Comparison of ENCODE assay signal across 21 cellular contexts in genomic region chr5:6003040-6003825, GRCh38.
"Had no signal": no experiment of that assay in that cellular context is flagged by ENCODE, and none has a peak within 500 bp of the region (broad histone marks: within the 10 kb centered on the region; RNA-seq: fewer than 3 reads in every experiment).

No MANE protein-coding gene starts in this region.

- H3K27ac ChIP-seq: cardiac muscle cell, foreskin keratinocyte, prostate gland, testis had no signal

- DNase-seq: activated B cell treated with CpG ODN at 0.5 μM for 24 hours; activated CD4-positive, alpha-beta memory T cell treated with anti-CD3 and anti-CD28 coated beads for 36 hours; activated CD4-positive, alpha-beta T cell treated with anti-CD3 and anti-CD28 coated beads for 4 hours; activated effector memory CD4-positive, alpha-beta T cell treated with anti-CD3 and anti-CD28 coated beads, Interleukin-2, amount 50 U/mL, for 16 hours; activated naive CD4-positive, alpha-beta T cell treated with anti-CD3 and anti-CD28 coated beads, Interleukin-2, amount 10 ng/mL, durations not matched to agents 7 days and 5 days; amygdala; cortex of kidney; endodermal cell; hippocampal formation; midbrain; natural killer cell; stimulated activated CD4-positive, alpha-beta T cell treated with anti-CD3 and anti-CD28 coated beads, Interleukin-2, amount 100 ng/mL, for 48 hours; stimulated activated CD8-positive, alpha-beta memory T cell treated with anti-CD3 and anti-CD28 coated beads, Interleukin-4, amount 100 ng/mL, for 48 hours; stimulated activated naive B cell treated with anti-CD40 and anti-IgM and Interleukin-4, amounts not matched to agents 10 μg/mL and 1 μg/mL and 100 μg/mL, for 72 hours; T-helper 1 cell; T1000; testis had no signal

- H3K9me3 ChIP-seq: prostate gland, testis had no signal

- H3K4me1 ChIP-seq: foreskin keratinocyte, prostate gland, testis had no signal

- H3K4me1 Mint-ChIP-seq: activated B cell treated with CpG ODN at 0.5 μM for 24 hours; activated naive CD4-positive, alpha-beta T cell treated with anti-CD3 and anti-CD28 coated beads, Interleukin-2, amount 10 ng/mL, durations not matched to agents 7 days and 5 days; endodermal cell; natural killer cell; stimulated activated naive B cell treated with anti-CD40 and anti-IgM and Interleukin-4, amounts not matched to agents 10 μg/mL and 1 μg/mL and 100 μg/mL, for 72 hours had no signal

- H3K36me3 Mint-ChIP-seq: activated CD4-positive, alpha-beta memory T cell treated with anti-CD3 and anti-CD28 coated beads for 36 hours; activated naive CD4-positive, alpha-beta T cell treated with anti-CD3 and anti-CD28 coated beads, Interleukin-2, amount 10 ng/mL, durations not matched to agents 7 days and 5 days; natural killer cell; stimulated activated naive B cell treated with anti-CD40 and anti-IgM and Interleukin-4, amounts not matched to agents 10 μg/mL and 1 μg/mL and 100 μg/mL, for 72 hours; type B pancreatic cell had no signal

- H3K27ac Mint-ChIP-seq: activated B cell treated with CpG ODN at 0.5 μM for 24 hours; activated CD4-positive, alpha-beta memory T cell treated with anti-CD3 and anti-CD28 coated beads for 36 hours; activated naive CD4-positive, alpha-beta T cell treated with anti-CD3 and anti-CD28 coated beads, Interleukin-2, amount 10 ng/mL, durations not matched to agents 7 days and 5 days; endodermal cell; natural killer cell; stimulated activated naive B cell treated with anti-CD40 and anti-IgM and Interleukin-4, amounts not matched to agents 10 μg/mL and 1 μg/mL and 100 μg/mL, for 72 hours; type B pancreatic cell had no signal

- H3K36me3 ChIP-seq: cardiac muscle cell, prostate gland had no signal

- H3K4me3 ChIP-seq: cardiac muscle cell, prostate gland, testis had no signal

- H3K9me3 Mint-ChIP-seq: activated B cell treated with CpG ODN at 0.5 μM for 24 hours; activated CD4-positive, alpha-beta memory T cell treated with anti-CD3 and anti-CD28 coated beads for 36 hours; endodermal cell; stimulated activated naive B cell treated with anti-CD40 and anti-IgM and Interleukin-4, amounts not matched to agents 10 μg/mL and 1 μg/mL and 100 μg/mL, for 72 hours; type B pancreatic cell had no signal

- H3K4me3 Mint-ChIP-seq: activated B cell treated with CpG ODN at 0.5 μM for 24 hours; activated CD4-positive, alpha-beta memory T cell treated with anti-CD3 and anti-CD28 coated beads for 36 hours; activated naive CD4-positive, alpha-beta T cell treated with anti-CD3 and anti-CD28 coated beads, Interleukin-2, amount 10 ng/mL, durations not matched to agents 7 days and 5 days; endodermal cell; natural killer cell; stimulated activated naive B cell treated with anti-CD40 and anti-IgM and Interleukin-4, amounts not matched to agents 10 μg/mL and 1 μg/mL and 100 μg/mL, for 72 hours; type B pancreatic cell had no signal

- H3K27me3 ChIP-seq: cardiac muscle cell, foreskin keratinocyte, testis had no signal

- ATAC-seq: foreskin keratinocyte, natural killer cell had no signal

- H3K27me3 Mint-ChIP-seq: activated CD4-positive, alpha-beta memory T cell treated with anti-CD3 and anti-CD28 coated beads for 36 hours; activated naive CD4-positive, alpha-beta T cell treated with anti-CD3 and anti-CD28 coated beads, Interleukin-2, amount 10 ng/mL, durations not matched to agents 7 days and 5 days had no signal
